In the genomic region with DNA sequence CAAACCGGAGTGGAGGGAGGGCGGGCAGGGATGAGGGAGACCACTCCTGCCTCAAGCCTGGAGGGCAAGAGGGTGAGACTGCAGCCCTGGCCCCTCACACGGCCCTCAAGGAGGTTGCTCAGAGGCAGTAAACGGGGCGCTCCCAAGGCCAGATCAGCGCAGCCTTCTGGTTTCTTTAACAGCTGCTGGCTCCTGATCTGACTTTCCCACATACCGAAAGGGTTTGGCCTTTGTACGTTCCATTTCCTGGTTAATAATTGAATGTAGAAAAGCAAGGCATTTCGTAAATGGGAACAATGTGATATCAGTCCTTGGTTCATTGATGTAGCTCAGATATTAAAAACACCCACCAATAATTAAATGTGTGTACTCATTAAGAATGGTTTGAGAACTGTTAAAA, we compare ENCODE assay signal across 18 cellular contexts.
DNase-seq lines count a peak whose midpoint lies in the region; ATAC-seq, FAIRE-seq and TF ChIP-seq lines count a peak whose summit lies in the region.
"Had no signal": no experiment of that assay in that cellular context is flagged by ENCODE, and none has a peak within 500 bp of the region (broad histone marks: within the 10 kb centered on the region; RNA-seq: fewer than 3 reads in every experiment).

No MANE protein-coding gene starts in this region.

- WGBS in esophagus muscularis mucosa, result 94% methylated on average over 9 of the region's 9 CpGs

- H3K36me3 ChIP-seq in kidney (ENCODE audit: control insufficient read depth in 1 of 2, insufficient read depth in 2 of 2, low read length in 2 of 2) (peaks cover 0 to 4% of the 10 kb centered on the region in 2 donors), esophagus muscularis mucosa (peaks cover 0 to 7% (median 2%) of the 10 kb centered on the region in 4 donors)

- intact Hi-C loops in kidney (cut with DNase I) (no loop called here), esophagus muscularis mucosa (cut with DNase I) (loop anchor here (5.0 to 10.0 kb wide), 3 partner anchors 282 to 860 kb away; no protein-coding TSS in a partner anchor)

- TF ChIP-seq CTCF in kidney (IDR thresholded peaks at IDR 0.05; ENCODE audit: borderline replicate concordance, extremely low read depth, insufficient read depth) (no peak), esophagus muscularis mucosa (IDR thresholded peaks at IDR 0.05) (no peak)

- H3K9ac ChIP-seq in kidney (ENCODE audit: low read length in 2 of 2), result no peak overlapping the region
- H3K9ac ChIP-seq: parathyroid adenoma had no signal

- H3K9me3 ChIP-seq in kidney (ENCODE audit: control insufficient read depth in 1 of 2, low read length in 2 of 2) (no peaks in the 10 kb centered on the region), esophagus muscularis mucosa (no peaks in the 10 kb centered on the region)
- H3K9me3 ChIP-seq: tibial artery had no signal

- DNase-seq in H54 (ENCODE audit: insufficient read length, low spot score) (no peak), SW480 (ENCODE audit: low spot score) (peak; percentile 62), kidney (peak; percentile 63), renal cortical epithelial cell (ENCODE audit: low read depth) (peak; percentile 89), HCEC 1CT (no peak), esophagus muscularis mucosa (ENCODE audit: extremely low spot score) (no peak)
- DNase-seq: activated gamma-delta T cell, amniotic stem cell, C1 segment of cervical spinal cord, islet precursor cell, NCI-H1092 treated with DMSO at 0.1 percent for 48 hours, NCI-H2171, tibial artery had no signal

- H3K27ac ChIP-seq in kidney (ENCODE audit: low read depth in 2 of 2, low read length in 2 of 2), result peak overlapping the region; percentile 60 to 72
- H3K27ac ChIP-seq in esophagus muscularis mucosa (replicated peaks in 1 of 4), result no peak overlapping the region
- H3K27ac ChIP-seq: HL-60, parathyroid adenoma, RWPE1, tibial artery had no signal

- TF ChIP-seq POLR2A in H54 (IDR thresholded peaks at IDR 0.05; ENCODE audit: low read depth, low read length) (no peak), esophagus muscularis mucosa (IDR thresholded peaks at IDR 0.05; ENCODE audit: low read depth) (no peak)

- H3K4me3 ChIP-seq in kidney (ENCODE audit: low read length in 2 of 2) (peak overlapping the region in 1 of 2 donors; percentile 19), esophagus muscularis mucosa (no peak overlapping the region)
- H3K4me3 ChIP-seq: smooth muscle cell, tibial artery had no signal

- ATAC-seq in HG03108 (IDR thresholded peaks at IDR 0.05; ENCODE audit: unreplicated experiment), result no peak

- no peaks in the 10 kb centered on the region for H3K27me3 ChIP-seq in esophagus muscularis mucosa
- H3K27me3 ChIP-seq: tibial artery had no signal

- H3K4me1 ChIP-seq in kidney (ENCODE audit: control insufficient read depth in 1 of 2, insufficient read depth in 1 of 2, low read depth in 1 of 2, low read length in 2 of 2) (peaks cover 3 to 8% of the 10 kb centered on the region in 2 donors), esophagus muscularis mucosa (peaks cover 0 to 12% (median 4%) of the 10 kb centered on the region in 4 donors)
- H3K4me1 ChIP-seq: parathyroid adenoma, tibial artery had no signal

- FAIRE-seq in H54 (lab: Jason Lieb, UNC) (peak; percentile 84), kidney (lab: Jason Lieb, UNC) (peak; percentile 21)

- TF ChIP-seq EP300 in esophagus muscularis mucosa (IDR thresholded peaks at IDR 0.05), result no peak

Comparison
In these comparisons a context has a peak if more than half of its experiments do, and no peak if none do; other contexts are left out.
1. DNase-seq: peak in SW480 (single experiment), kidney (single experiment) and renal cortical epithelial cell (single experiment); none in H54 (single experiment), HCEC 1CT (single experiment) and esophagus muscularis mucosa (single experiment).
2. H3K27ac ChIP-seq: peak in kidney (2 of 2); none in esophagus muscularis mucosa (0 of 4).